1 cellular context compared by ENCODE assay signal in the genomic region with DNA sequence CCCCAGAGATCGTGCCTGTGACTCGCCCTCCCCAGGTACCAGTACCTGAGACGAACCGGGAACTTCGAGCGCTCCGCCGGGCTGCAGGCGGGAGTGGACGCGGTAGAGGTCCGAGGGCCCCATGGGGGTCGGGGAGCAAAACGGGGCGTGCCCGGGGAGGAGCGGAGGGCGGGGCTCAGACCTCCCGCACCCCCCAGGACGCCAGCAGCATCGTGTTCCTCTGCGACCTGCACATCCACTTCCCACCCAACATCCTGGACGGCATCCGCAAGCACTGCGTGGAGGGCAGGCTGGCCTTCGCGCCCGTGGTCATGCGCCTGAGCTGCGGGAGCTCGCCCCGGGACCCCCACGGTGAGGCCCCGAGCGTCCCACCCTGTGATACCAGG.
TF ChIP-seq lines count a peak whose summit lies in the region.

No MANE protein-coding gene starts in this region.

TF ChIP-seq in IMR-90, 13 proteins besides CTCF, POLR2A, EP300 and RAD21:
- TF ChIP-seq FOS (IDR thresholded peaks at IDR 0.05; ENCODE audit: low read depth, low read length): no peak
- TF ChIP-seq RCOR1 (IDR thresholded peaks at IDR 0.05; ENCODE audit: insufficient replicate concordance, low read length): no peak
- TF ChIP-seq SMC3 (IDR thresholded peaks at IDR 0.05; ENCODE audit: low read depth, low read length): no peak
- no peak for TF ChIP-seq CEBPB (IDR thresholded peaks at IDR 0.05; ENCODE audit: low read depth, low read length)
- TF ChIP-seq, protein P1, sequence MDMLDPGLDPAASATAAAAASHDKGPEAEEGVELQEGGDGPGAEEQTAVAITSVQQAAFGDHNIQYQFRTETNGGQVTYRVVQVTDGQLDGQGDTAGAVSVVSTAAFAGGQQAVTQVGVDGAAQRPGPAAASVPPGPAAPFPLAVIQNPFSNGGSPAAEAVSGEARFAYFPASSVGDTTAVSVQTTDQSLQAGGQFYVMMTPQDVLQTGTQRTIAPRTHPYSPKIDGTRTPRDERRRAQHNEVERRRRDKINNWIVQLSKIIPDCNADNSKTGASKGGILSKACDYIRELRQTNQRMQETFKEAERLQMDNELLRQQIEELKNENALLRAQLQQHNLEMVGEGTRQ (IDR thresholded peaks at IDR 0.05; ENCODE audit: low read depth, low read length): no peak
- TF ChIP-seq CHD1 (IDR thresholded peaks at IDR 0.05; ENCODE audit: low read depth, low read length): no peak
- no peak for TF ChIP-seq MXI1 (IDR thresholded peaks at IDR 0.05; ENCODE audit: borderline replicate concordance, low read depth, low read length)
- TF ChIP-seq NFE2L2 (IDR thresholded peaks at IDR 0.05; ENCODE audit: low read depth, low read length): no peak
- TF ChIP-seq, protein P2, sequence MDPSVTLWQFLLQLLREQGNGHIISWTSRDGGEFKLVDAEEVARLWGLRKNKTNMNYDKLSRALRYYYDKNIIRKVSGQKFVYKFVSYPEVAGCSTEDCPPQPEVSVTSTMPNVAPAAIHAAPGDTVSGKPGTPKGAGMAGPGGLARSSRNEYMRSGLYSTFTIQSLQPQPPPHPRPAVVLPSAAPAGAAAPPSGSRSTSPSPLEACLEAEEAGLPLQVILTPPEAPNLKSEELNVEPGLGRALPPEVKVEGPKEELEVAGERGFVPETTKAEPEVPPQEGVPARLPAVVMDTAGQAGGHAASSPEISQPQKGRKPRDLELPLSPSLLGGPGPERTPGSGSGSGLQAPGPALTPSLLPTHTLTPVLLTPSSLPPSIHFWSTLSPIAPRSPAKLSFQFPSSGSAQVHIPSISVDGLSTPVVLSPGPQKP (IDR thresholded peaks at IDR 0.05; ENCODE audit: borderline replicate concordance, low read depth, low read length): no peak
- no peak for TF ChIP-seq BHLHE40 (IDR thresholded peaks at IDR 0.05; ENCODE audit: low read depth, low read length)
- no peak for TF ChIP-seq RFX5 (IDR thresholded peaks at IDR 0.05; ENCODE audit: low read depth, low read length)
